1 cellular context compared by ENCODE assay signal in genomic region chr2:220936641-220937197, GRCh38.
TF ChIP-seq lines count a peak whose summit lies in the region.

No MANE protein-coding gene starts in this region.

TF ChIP-seq in HepG2, 621 proteins besides CTCF, POLR2A, EP300 and RAD21 (continued from another document and continues in another):
- TF ChIP-seq ATAD3A (CRISPR knock-in tag; IDR thresholded peaks at IDR 0.05) = no peak
- no peak for TF ChIP-seq RFX5 (IDR thresholded peaks at IDR 0.05; ENCODE audit: low read depth, low read length)
- no peak for TF ChIP-seq AKNA (CRISPR knock-in tag; IDR thresholded peaks at IDR 0.05; ENCODE audit: borderline replicate concordance)
- TF ChIP-seq ZSCAN29 (CRISPR knock-in tag; conservative IDR thresholded peaks at IDR 0.05) = no peak
- TF ChIP-seq KDM2A (CRISPR knock-in tag; IDR thresholded peaks at IDR 0.05; ENCODE audit: borderline replicate concordance, low read depth) = no peak
- TF ChIP-seq ZNF142 (CRISPR knock-in tag; IDR thresholded peaks at IDR 0.05) = no peak
- TF ChIP-seq CREM (IDR thresholded peaks at IDR 0.05) = no peak
- TF ChIP-seq CREM (CRISPR knock-in tag; IDR thresholded peaks at IDR 0.05) = no peak
- no peak for TF ChIP-seq PAF1 (CRISPR knock-in tag; IDR thresholded peaks at IDR 0.05)
- no peak for TF ChIP-seq ZFYVE20 (CRISPR knock-in tag; IDR thresholded peaks at IDR 0.05; ENCODE audit: borderline replicate concordance, low read depth)
- no peak for TF ChIP-seq ZNF354B (CRISPR knock-in tag; IDR thresholded peaks at IDR 0.05)
- TF ChIP-seq ZZZ3 (CRISPR knock-in tag; IDR thresholded peaks at IDR 0.05; ENCODE audit: borderline replicate concordance) = no peak
- no peak for TF ChIP-seq ZNF468 (CRISPR knock-in tag; IDR thresholded peaks at IDR 0.05)
- TF ChIP-seq JUND (CRISPR knock-in tag; IDR thresholded peaks at IDR 0.05) = no peak
- no peak for TF ChIP-seq ZFX (CRISPR knock-in tag; IDR thresholded peaks at IDR 0.05; ENCODE audit: low read depth)
- TF ChIP-seq ZBTB26 (CRISPR knock-in tag; IDR thresholded peaks at IDR 0.05; ENCODE audit: borderline replicate concordance) = no peak
- TF ChIP-seq ZUFSP (CRISPR knock-in tag; IDR thresholded peaks at IDR 0.05; ENCODE audit: borderline replicate concordance) = no peak
- no peak for TF ChIP-seq MIER2 (CRISPR knock-in tag; IDR thresholded peaks at IDR 0.05)
- no peak for TF ChIP-seq KLF15 (CRISPR knock-in tag; IDR thresholded peaks at IDR 0.05; ENCODE audit: borderline replicate concordance)
- no peak for TF ChIP-seq ZNF296 (CRISPR knock-in tag; conservative IDR thresholded peaks at IDR 0.05)
- TF ChIP-seq ZNF136 (CRISPR knock-in tag; IDR thresholded peaks at IDR 0.05; ENCODE audit: low read depth) = no peak
- no peak for TF ChIP-seq ZNF567 (CRISPR knock-in tag; IDR thresholded peaks at IDR 0.05; ENCODE audit: borderline replicate concordance)
- no peak for TF ChIP-seq DPF2 (CRISPR knock-in tag; IDR thresholded peaks at IDR 0.05; ENCODE audit: borderline replicate concordance, low read depth)
- no peak for TF ChIP-seq MED1 (CRISPR knock-in tag; IDR thresholded peaks at IDR 0.05)
- no peak for TF ChIP-seq FOXP4 (CRISPR knock-in tag; IDR thresholded peaks at IDR 0.05)
- TF ChIP-seq RELA (CRISPR knock-in tag; IDR thresholded peaks at IDR 0.05) = no peak
- TF ChIP-seq ZNF275 (CRISPR knock-in tag; IDR thresholded peaks at IDR 0.05; ENCODE audit: borderline replicate concordance) = no peak
- TF ChIP-seq ZNF841 (CRISPR knock-in tag; IDR thresholded peaks at IDR 0.05; ENCODE audit: borderline replicate concordance) = no peak
- no peak for TF ChIP-seq TRIM22 (IDR thresholded peaks at IDR 0.05)
- no peak for TF ChIP-seq ATRX (CRISPR knock-in tag; IDR thresholded peaks at IDR 0.05; ENCODE audit: borderline replicate concordance)
- TF ChIP-seq FOXA3 (CRISPR knock-in tag; IDR thresholded peaks at IDR 0.05) = 0 out of 2 replicates have a peak, but pooled peaks have one; percentile 27
- TF ChIP-seq ZNF737 (CRISPR knock-in tag; IDR thresholded peaks at IDR 0.05; ENCODE audit: borderline replicate concordance) = no peak
- no peak for TF ChIP-seq ZBTB33 (CRISPR knock-in tag; IDR thresholded peaks at IDR 0.05)
- TF ChIP-seq E2F2 (CRISPR knock-in tag; IDR thresholded peaks at IDR 0.05; ENCODE audit: borderline replicate concordance) = no peak
